Comparison of ENCODE assay signal across 34 cellular contexts in the genomic region with DNA sequence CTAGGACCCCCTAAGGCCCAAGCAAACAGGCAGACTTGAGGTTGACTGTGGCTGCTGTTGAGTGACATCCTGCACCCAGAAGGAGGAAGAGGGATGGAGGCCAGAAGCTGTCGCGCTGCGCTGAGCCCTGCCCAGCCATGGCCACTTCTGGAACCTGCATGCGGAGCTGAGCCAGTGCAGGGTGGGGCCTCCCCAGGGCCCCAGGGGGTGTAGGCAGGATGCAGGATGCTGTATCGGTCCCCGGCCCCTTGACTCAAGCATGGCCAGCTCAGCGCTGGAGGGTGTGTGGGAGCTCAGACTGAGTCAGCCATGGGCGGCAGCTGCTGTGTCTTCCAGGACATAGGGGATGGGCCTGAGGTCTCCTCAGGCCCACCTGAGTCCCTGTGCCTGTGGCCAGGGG. TPM values are rescaled to one million over a fixed set of nuclear protein-coding genes. Genes with fewer than 3 reads are reported as not detected.
"Had no signal": no experiment of that assay in that cellular context is flagged by ENCODE, and none has a peak within 500 bp of the region (broad histone marks: within the 10 kb centered on the region; RNA-seq: fewer than 3 reads in every experiment).

No MANE protein-coding gene starts in this region.

- H3K36me3 ChIP-seq: ascending aorta, cardiac muscle cell, gastroesophageal sphincter, tibial nerve had no signal

- H3K27ac Mint-ChIP-seq: activated naive CD4-positive, alpha-beta T cell treated with anti-CD3 and anti-CD28 coated beads, Interleukin-2, amount 10 ng/mL, durations not matched to agents 7 days and 5 days; activated naive CD8-positive, alpha-beta T cell treated with anti-CD3 and anti-CD28 coated beads, Interleukin-2, amount 10 ng/mL, durations not matched to agents 7 days and 5 days; activated T-helper 1 cell treated with anti-CD3 and anti-CD28 coated beads, Interleukin-12 subunit alpha, Interleukin-12 subunit beta, Interleukin-2, Interleukin-4 antibody, amounts not matched to agents 30 ng/mL and 10 ng/mL and 1 ng/mL, durations not matched to agents 14 hours and 24 hours and 36 hours; nephron had no signal

- H3K27me3 ChIP-seq: ascending aorta, cardiac muscle cell, hepatocyte had no signal

- DNase-seq: activated CD4-positive, alpha-beta T cell treated with anti-CD3 and anti-CD28 coated beads for 4 hours; activated CD4-positive, alpha-beta T cell treated with anti-CD3 and anti-CD28 coated beads, Interleukin-2, amount 50 U/mL, for 4 hours; activated CD8-positive, alpha-beta memory T cell treated with anti-CD3 and anti-CD28 coated beads for 24 hours; activated CD8-positive, alpha-beta memory T cell treated with anti-CD3 and anti-CD28 coated beads, Interleukin-2, amount 50 U/mL, for 4 hours; activated gamma-delta T cell; activated naive CD4-positive, alpha-beta T cell treated with anti-CD3 and anti-CD28 coated beads, Interleukin-2, amount 10 ng/mL, durations not matched to agents 7 days and 5 days; activated naive CD8-positive, alpha-beta T cell treated with anti-CD3 and anti-CD28 coated beads, Interleukin-2, amount 10 ng/mL, durations not matched to agents 7 days and 5 days; activated T-cell treated with anti-CD3 and anti-CD28 coated beads, Interleukin-2, amount 50 U/mL, for 1 hour; cerebellar nuclear complex; effector memory CD4-positive, alpha-beta T cell; left cardiac atrium; mammary epithelial cell; psoas muscle; stimulated activated CD4-positive, alpha-beta T cell treated with anti-CD3 and anti-CD28 coated beads, Interleukin-1b, Interleukin-23, amount 100 ng/mL, for 48 hours; stimulated activated naive CD4-positive, alpha-beta T cell had no signal

- H3K79me2 ChIP-seq: hepatocyte, parathyroid adenoma had no signal

- H3K4me3 ChIP-seq: ascending aorta, cardiac muscle cell, coronary artery, dorsolateral prefrontal cortex, gastroesophageal sphincter, hepatocyte, psoas muscle, smooth muscle cell, tibial nerve had no signal

- H3K27ac ChIP-seq: ascending aorta, cardiac muscle cell, coronary artery, dorsolateral prefrontal cortex, gastroesophageal sphincter, hepatocyte, parathyroid adenoma, psoas muscle, tibial nerve, VCaP had no signal

- H2AFZ ChIP-seq: hepatocyte, parathyroid adenoma had no signal

- H3K9me3 ChIP-seq: ascending aorta, gastroesophageal sphincter, psoas muscle, tibial nerve had no signal

- H3K4me1 ChIP-seq: ascending aorta, gastroesophageal sphincter, parathyroid adenoma, psoas muscle, tibial nerve had no signal

- H3K4me3 Mint-ChIP-seq: activated naive CD4-positive, alpha-beta T cell treated with anti-CD3 and anti-CD28 coated beads, Interleukin-2, amount 10 ng/mL, durations not matched to agents 7 days and 5 days; activated naive CD8-positive, alpha-beta T cell treated with anti-CD3 and anti-CD28 coated beads, Interleukin-2, amount 10 ng/mL, durations not matched to agents 7 days and 5 days; activated T-helper 1 cell treated with anti-CD3 and anti-CD28 coated beads, Interleukin-12 subunit alpha, Interleukin-12 subunit beta, Interleukin-2, Interleukin-4 antibody, amounts not matched to agents 30 ng/mL and 10 ng/mL and 1 ng/mL, durations not matched to agents 14 hours and 24 hours and 36 hours; brain; nephron had no signal

- ATAC-seq: gastroesophageal sphincter, left cardiac atrium, psoas muscle had no signal

- H3K4me1 Mint-ChIP-seq: activated naive CD4-positive, alpha-beta T cell treated with anti-CD3 and anti-CD28 coated beads, Interleukin-2, amount 10 ng/mL, durations not matched to agents 7 days and 5 days; activated naive CD8-positive, alpha-beta T cell treated with anti-CD3 and anti-CD28 coated beads, Interleukin-2, amount 10 ng/mL, durations not matched to agents 7 days and 5 days; brain; nephron had no signal

- H3K27me3 Mint-ChIP-seq: activated naive CD4-positive, alpha-beta T cell treated with anti-CD3 and anti-CD28 coated beads, Interleukin-2, amount 10 ng/mL, durations not matched to agents 7 days and 5 days had no signal

- H3K36me3 Mint-ChIP-seq: activated naive CD4-positive, alpha-beta T cell treated with anti-CD3 and anti-CD28 coated beads, Interleukin-2, amount 10 ng/mL, durations not matched to agents 7 days and 5 days; activated naive CD8-positive, alpha-beta T cell treated with anti-CD3 and anti-CD28 coated beads, Interleukin-2, amount 10 ng/mL, durations not matched to agents 7 days and 5 days; brain had no signal

- H3K9ac ChIP-seq: parathyroid adenoma had no signal

- H3K9me3 Mint-ChIP-seq: activated naive CD4-positive, alpha-beta T cell treated with anti-CD3 and anti-CD28 coated beads, Interleukin-2, amount 10 ng/mL, durations not matched to agents 7 days and 5 days; activated naive CD8-positive, alpha-beta T cell treated with anti-CD3 and anti-CD28 coated beads, Interleukin-2, amount 10 ng/mL, durations not matched to agents 7 days and 5 days; activated T-helper 1 cell treated with anti-CD3 and anti-CD28 coated beads, Interleukin-12 subunit alpha, Interleukin-12 subunit beta, Interleukin-2, Interleukin-4 antibody, amounts not matched to agents 30 ng/mL and 10 ng/mL and 1 ng/mL, durations not matched to agents 14 hours and 24 hours and 36 hours had no signal

- H3K4me2 ChIP-seq: hepatocyte, smooth muscle cell had no signal

RNA-seq across cellular contexts. Expression of a gene that starts 26.9 kb away (rescaled TPM):
- total RNA-seq: activated naive CD8-positive, alpha-beta T cell treated with anti-CD3 and anti-CD28 coated beads, Interleukin-2, amount 10 ng/mL, durations not matched to agents 7 days and 5 days; activated T-helper 1 cell treated with anti-CD3 and anti-CD28 coated beads, Interleukin-12 subunit alpha, Interleukin-12 subunit beta, Interleukin-2, Interleukin-4 antibody, amounts not matched to agents 30 ng/mL and 10 ng/mL and 1 ng/mL, durations not matched to agents 14 hours and 24 hours and 36 hours; ascending aorta; cardiac muscle cell; dorsolateral prefrontal cortex; epithelial cell of proximal tubule; fibroblast of lung; fibroblast of villous mesenchyme; gastroesophageal sphincter; left cardiac atrium; liver; mammary epithelial cell; mucosa of gallbladder; psoas muscle; smooth muscle cell; temporal lobe; tibial nerve had no signal

RNA-seq across cellular contexts. Expression of a gene that starts 50.7 kb away (rescaled TPM):
- total RNA-seq: activated naive CD8-positive, alpha-beta T cell treated with anti-CD3 and anti-CD28 coated beads, Interleukin-2, amount 10 ng/mL, durations not matched to agents 7 days and 5 days; activated T-helper 1 cell treated with anti-CD3 and anti-CD28 coated beads, Interleukin-12 subunit alpha, Interleukin-12 subunit beta, Interleukin-2, Interleukin-4 antibody, amounts not matched to agents 30 ng/mL and 10 ng/mL and 1 ng/mL, durations not matched to agents 14 hours and 24 hours and 36 hours; ascending aorta; cardiac muscle cell; epithelial cell of proximal tubule; fibroblast of lung; fibroblast of villous mesenchyme; gastroesophageal sphincter; left cardiac atrium; liver; mammary epithelial cell; mucosa of gallbladder; psoas muscle; temporal lobe; tibial nerve had no signal

RNA-seq across cellular contexts. Expression of a gene that starts 50.9 kb away (rescaled TPM):
- total RNA-seq: activated naive CD8-positive, alpha-beta T cell treated with anti-CD3 and anti-CD28 coated beads, Interleukin-2, amount 10 ng/mL, durations not matched to agents 7 days and 5 days; activated T-helper 1 cell treated with anti-CD3 and anti-CD28 coated beads, Interleukin-12 subunit alpha, Interleukin-12 subunit beta, Interleukin-2, Interleukin-4 antibody, amounts not matched to agents 30 ng/mL and 10 ng/mL and 1 ng/mL, durations not matched to agents 14 hours and 24 hours and 36 hours; ascending aorta; cardiac muscle cell; dorsolateral prefrontal cortex; epithelial cell of proximal tubule; fibroblast of lung; fibroblast of villous mesenchyme; gastroesophageal sphincter; hepatocyte; left cardiac atrium; liver; mammary epithelial cell; mucosa of gallbladder; psoas muscle; temporal lobe; tibial nerve had no signal
